Comparison of ENCODE assay signal across 8 cellular contexts in genomic region chr1:234893725-234894630, GRCh38.
A peak's percentile ranks its signal among the peaks of the same experiment; 100 is the strongest.
DNase-seq lines count a peak whose midpoint lies in the region; ATAC-seq and TF ChIP-seq lines count a peak whose summit lies in the region.

No MANE protein-coding gene starts in this region.

- no TSS peak for BruUV-seq in Panc1 (replicated peaks; lab: Mats Ljungman, UMichigan)

- CTCF ChIA-PET in Panc1 (lab: Charles Lee) = no interaction called here

- DNase-seq in activated T-cell treated with anti-CD3 and anti-CD28 coated beads for 24 hours (ENCODE audit: low read depth) (peak; percentile 25), Panc1 (ENCODE audit: low read depth, low spot score) (no peak), epithelial cell of esophagus (ENCODE audit: low read depth) (peak; percentile 83), cortex of kidney (lab: John Stamatoyannopoulos, UW) (no peak)
- no peak for DNase-seq in activated T-cell treated with anti-CD3 and anti-CD28 coated beads, Interleukin-2, amount 50 U/mL, for 1 hour
- DNase-seq in stimulated activated CD4-positive, alpha-beta T cell treated with anti-CD3 and anti-CD28 coated beads, Interleukin-4, amount 100 ng/mL, for 24 hours = peak; percentile 57

- in situ Hi-C loops in Panc1 (cut with HindIII; ENCODE audit: low pct_unique_long_range_greater_than_20kb, low sequenced_read_pairs) = no loop called here

- peak overlapping the region; percentile 69 for H3K27ac ChIP-seq in Panc1 (ENCODE audit: low read length)

- H3K4me1 ChIP-seq in Panc1 (ENCODE audit: control insufficient read depth, insufficient read depth, low read length) = peaks cover 33% of the 10 kb centered on the region

- ATAC-seq in Panc1 (no peak), GM21381 (IDR thresholded peaks at IDR 0.05; ENCODE audit: unreplicated experiment) (no peak), HG03378 (IDR thresholded peaks at IDR 0.05; ENCODE audit: unreplicated experiment) (no peak)

- POLR2A ChIA-PET in Panc1 (lab: Charles Lee) = no interaction called here

- TF ChIP-seq CTCF in Panc1 (IDR thresholded peaks at IDR 0.05) (no peak), epithelial cell of esophagus (IDR thresholded peaks at IDR 0.05; ENCODE audit: insufficient read depth, low read depth, low read length, missing control alignments) (no peak)

- intact Hi-C loops in Panc1 (cut with micrococcal nuclease; ENCODE audit: unreplicated experiment) = no loop called here

- H3K9me3 ChIP-seq in Panc1 (ENCODE audit: control insufficient read depth, insufficient read depth, low read depth, low read length) = no peaks in the 10 kb centered on the region

- no peaks in the 10 kb centered on the region for H3K27me3 ChIP-seq in Panc1 (ENCODE audit: control insufficient read depth, insufficient read depth, low read length)

- no peak overlapping the region for H3K4me3 ChIP-seq in Panc1 (ENCODE audit: low read depth in 2 of 2, low read length in 2 of 2)
- H3K4me3 ChIP-seq in epithelial cell of esophagus (ENCODE audit: low read length) = no peak overlapping the region

- H3K36me3 ChIP-seq in Panc1 (ENCODE audit: control insufficient read depth, insufficient read depth, low read length) = no peaks in the 10 kb centered on the region

Comparison
In these comparisons a context has a peak if more than half of its experiments do, and no peak if none do; other contexts are left out.
1. DNase-seq: peak in activated T-cell treated with anti-CD3 and anti-CD28 coated beads for 24 hours (single experiment), epithelial cell of esophagus (single experiment) and stimulated activated CD4-positive, alpha-beta T cell treated with anti-CD3 and anti-CD28 coated beads, Interleukin-4, amount 100 ng/mL, for 24 hours (single experiment); none in activated T-cell treated with anti-CD3 and anti-CD28 coated beads, Interleukin-2, amount 50 U/mL, for 1 hour (single experiment), Panc1 (single experiment) and cortex of kidney (single experiment).